13 cellular contexts compared by ENCODE assay signal in genomic region chr1:163035791-163036249, GRCh38. TPM values are rescaled to one million over a fixed set of nuclear protein-coding genes. Genes with fewer than 3 reads are reported as not detected.
DNase-seq lines count a peak whose midpoint lies in the region; ATAC-seq, FAIRE-seq and TF ChIP-seq lines count a peak whose summit lies in the region.
"Had no signal": no experiment of that assay in that cellular context is flagged by ENCODE, and none has a peak within 500 bp of the region (broad histone marks: within the 10 kb centered on the region; RNA-seq: fewer than 3 reads in every experiment).

No MANE protein-coding gene starts in this region.

- no TSS peak for BruUV-seq in IMR-90 (replicated peaks; lab: Mats Ljungman, UMichigan)

- H4K8ac ChIP-seq in IMR-90 (ENCODE audit: low read depth in 2 of 2, low read length in 2 of 2): peak overlapping the region in 1 of 2 experiments; percentile 68; a peak in 3 of 4 replicates

- peak overlapping the region; percentile 85 for H2BK20ac ChIP-seq in IMR-90 (ENCODE audit: low read depth, low read length)

- DNase-seq in BJ (ENCODE audit: low read depth) (peak; percentile 82), IMR-90 (peak; percentile 96), astrocyte (ENCODE audit: low read depth) (peak; percentile 99), left kidney (ENCODE audit: low read depth, low spot score) (peak; percentile 48), NOMO-1 treated with DMSO at 0.1 percent for 48 hours (lab: John Stamatoyannopoulos, UW; ENCODE audit: unreplicated experiment) (no peak), amygdala (lab: John Stamatoyannopoulos, UW) (no peak), H7 (no peak), ecto neural progenitor cell (ENCODE audit: low spot score) (no peak)
- DNase-seq: activated T-cell treated with anti-CD3 and anti-CD28 coated beads, Interleukin-2, amount 50 U/mL, for 72 hours; stimulated activated CD4-positive, alpha-beta T cell treated with anti-CD3 and anti-CD28 coated beads, Interleukin-4, amount 100 ng/mL, for 24 hours; thyroid gland had no signal

- peak overlapping the region; percentile 69 for H2AFZ ChIP-seq in IMR-90 (replicated peaks; ENCODE audit: low read length, poor library complexity)
- no peak overlapping the region for H2AFZ ChIP-seq in astrocyte (ENCODE audit: low read depth, low read length)

- peak overlapping the region; percentile 51; the same call in 1 of the 2 replicates for H3K18ac ChIP-seq in IMR-90 (ENCODE audit: low read depth, low read length)

- ATAC-seq in IMR-90 (ENCODE audit: low read depth): peak; percentile 87
- ATAC-seq: activated T-cell treated with anti-CD3 and anti-CD28 coated beads, Interleukin-2, amount 50 U/mL, for 72 hours had no signal

- peak overlapping the region; percentile 76 for H3K27ac ChIP-seq in IMR-90 (ENCODE audit: insufficient read depth, low read length)
- peak overlapping the region; percentile 91 for H3K27ac ChIP-seq in astrocyte (ENCODE audit: low read depth, low read length)
- H3K27ac ChIP-seq: thyroid gland had no signal

- dilution Hi-C loops in IMR-90 (cut with HindIII; ENCODE audit: low sequenced_read_pairs, unreplicated experiment): no loop called here

- H3K4me2 ChIP-seq in IMR-90 (ENCODE audit: low read depth, low read length) (peak overlapping the region; percentile 78), astrocyte (ENCODE audit: low read length) (peak overlapping the region; percentile 58)

- peak overlapping the region; percentile 90 for H2BK120ac ChIP-seq in IMR-90 (ENCODE audit: low read depth, low read length)

- no peaks in the 10 kb centered on the region for H3K9me3 Mint-ChIP-seq in astrocyte (ENCODE audit: unreplicated experiment)
- H3K9me3 Mint-ChIP-seq: activated T-cell treated with anti-CD3 and anti-CD28 coated beads, Interleukin-2, amount 50 U/mL, for 72 hours; T-helper 1 cell treated with Interleukin-12 subunit alpha and Interleukin-12 subunit beta and Interleukin-4 antibody, amounts not matched to agents 30 μg/mL and 1 μg/mL, for 36 hours had no signal

- H2BK5ac ChIP-seq in IMR-90 (ENCODE audit: low read depth, low read length, poor library complexity, severe bottlenecking): peak overlapping the region; percentile 90

- peak overlapping the region; percentile 49 for H3K56ac ChIP-seq in IMR-90 (ENCODE audit: extremely low read depth, insufficient read depth, low read length)

- POLR2A ChIA-PET in BJ (lab: Charles Lee): no interaction called here
- POLR2A ChIA-PET in IMR-90 (lab: Charles Lee; ENCODE audit: unreplicated experiment): no interaction called here

- peak overlapping the region; percentile 80 for H3K4ac ChIP-seq in IMR-90 (ENCODE audit: low read depth, low read length)

- FAIRE-seq in astrocyte (lab: Jason Lieb, UNC): peak; percentile 98

- peak overlapping the region; percentile 76 for H4K91ac ChIP-seq in IMR-90 (ENCODE audit: insufficient read depth, low read depth, low read length)

- peak overlapping the region; percentile 92 for H3K27ac Mint-ChIP-seq in astrocyte (ENCODE audit: unreplicated experiment)
- H3K27ac Mint-ChIP-seq: activated T-cell treated with anti-CD3 and anti-CD28 coated beads, Interleukin-2, amount 50 U/mL, for 72 hours; T-helper 1 cell treated with Interleukin-12 subunit alpha and Interleukin-12 subunit beta and Interleukin-4 antibody, amounts not matched to agents 30 μg/mL and 1 μg/mL, for 36 hours had no signal

- peaks cover 4% of the 10 kb centered on the region; the same call in 1 of the 2 replicates for H3K9me1 ChIP-seq in IMR-90 (ENCODE audit: insufficient read depth, low read length)

- no peak for TF ChIP-seq POLR2A in IMR-90 (IDR thresholded peaks at IDR 0.05; ENCODE audit: low read depth, low read length)

- H3K79me2 ChIP-seq in astrocyte (ENCODE audit: insufficient read depth, low read length): no peaks in the 10 kb centered on the region

- intact Hi-C loops in IMR-90 (cut with micrococcal nuclease): no loop called here

- no peak overlapping the region for H3K4me3 Mint-ChIP-seq in astrocyte (ENCODE audit: unreplicated experiment)
- H3K4me3 Mint-ChIP-seq: activated T-cell treated with anti-CD3 and anti-CD28 coated beads, Interleukin-2, amount 50 U/mL, for 72 hours; T-helper 1 cell treated with Interleukin-12 subunit alpha and Interleukin-12 subunit beta and Interleukin-4 antibody, amounts not matched to agents 30 μg/mL and 1 μg/mL, for 36 hours had no signal

- TF ChIP-seq RAD21 in IMR-90 (IDR thresholded peaks at IDR 0.05; ENCODE audit: low read length): peak; percentile 20; the same call in 1 of the 2 replicates

- CTCF ChIA-PET in BJ (lab: Yijun Ruan, JAX) (interaction anchor here (1.5 kb wide), 1 partner anchor 93 kb away, joined by 4 read pairs; no protein-coding TSS in a partner anchor), IMR-90 (lab: Yijun Ruan, JAX) (interaction anchor here (1.5 kb wide), 1 partner anchor 9 kb away, joined by 3 read pairs; no protein-coding TSS in a partner anchor)

- H3K36me3 ChIP-seq in BJ (ENCODE audit: control insufficient read depth, insufficient read depth, low read length) (no peaks in the 10 kb centered on the region), IMR-90 (ENCODE audit: control insufficient read depth, insufficient read depth, low read length) (no peaks in the 10 kb centered on the region), astrocyte (ENCODE audit: insufficient read depth, low read length) (no peaks in the 10 kb centered on the region), H7 (replicated peaks; ENCODE audit: control insufficient read depth, insufficient read depth, low read length) (no peaks in the 10 kb centered on the region)
- H3K36me3 ChIP-seq: thyroid gland had no signal

- WGBS in IMR-90 (ENCODE audit: extremely low coverage in 2 of 2, insufficient read length in 1 of 2), 2 experiments: no CpG with 5 or more reads among the region's 2 CpGs

- no peak overlapping the region for H3K9ac ChIP-seq in IMR-90 (ENCODE audit: low read depth, low read length)
- peak overlapping the region; percentile 65 for H3K9ac ChIP-seq in astrocyte (ENCODE audit: low read length)

- no peaks in the 10 kb centered on the region for H3K27me3 Mint-ChIP-seq in astrocyte (ENCODE audit: low read depth, unreplicated experiment)

- H4K5ac ChIP-seq in IMR-90 (ENCODE audit: low read depth, low read length): peak overlapping the region; percentile 1; the same call in 1 of the 2 replicates

- H3K27me3 ChIP-seq in BJ (ENCODE audit: control insufficient read depth, insufficient read depth, low read length): no peaks in the 10 kb centered on the region
- no peaks in the 10 kb centered on the region for H3K27me3 ChIP-seq in IMR-90 (ENCODE audit: control insufficient read depth, insufficient read depth, low read length)
- no peaks in the 10 kb centered on the region for H3K27me3 ChIP-seq in astrocyte (ENCODE audit: insufficient read depth, low read length)
- no peaks in the 10 kb centered on the region for H3K27me3 ChIP-seq in H7 (ENCODE audit: control insufficient read depth, insufficient read depth, low read length)
- H3K27me3 ChIP-seq: thyroid gland had no signal

- H3K9me3 ChIP-seq in IMR-90 (ENCODE audit: control insufficient read depth, insufficient read depth, low read length): no peaks in the 10 kb centered on the region
- no peaks in the 10 kb centered on the region for H3K9me3 ChIP-seq in astrocyte (ENCODE audit: insufficient read depth, low read depth, low read length)
- H3K9me3 ChIP-seq: thyroid gland had no signal

- in situ Hi-C loops in IMR-90 (cut with MboI; ENCODE audit: low sequenced_read_pairs): no loop called here

- H2AK9ac ChIP-seq in IMR-90 (replicated peaks; ENCODE audit: low read depth, low read length, poor library complexity): peak overlapping the region; percentile 89

- H3K36me3 Mint-ChIP-seq in astrocyte (ENCODE audit: low read depth, unreplicated experiment): no peaks in the 10 kb centered on the region

- H3K23ac ChIP-seq in IMR-90 (ENCODE audit: low read depth, low read length): peak overlapping the region; percentile 43; the same call in 1 of the 2 replicates

- H4K20me1 ChIP-seq in IMR-90 (ENCODE audit: insufficient read depth, low read length) (no peaks in the 10 kb centered on the region), astrocyte (ENCODE audit: insufficient read depth, low read length) (no peaks in the 10 kb centered on the region)

- peak overlapping the region; percentile 4; the same call in 1 of the 3 replicates for H2BK15ac ChIP-seq in IMR-90 (ENCODE audit: low read depth, low read length)

- peak overlapping the region; percentile 48; the same call in 1 of the 2 replicates for H2AK5ac ChIP-seq in IMR-90 (ENCODE audit: low read depth, low read length)

- H3K4me1 Mint-ChIP-seq in astrocyte (ENCODE audit: low read depth, unreplicated experiment): peaks cover 41% of the 10 kb centered on the region

- peak overlapping the region; percentile 87 for H3K14ac ChIP-seq in IMR-90 (replicated peaks; ENCODE audit: low read depth, low read length)

- no peaks in the 10 kb centered on the region for H3K79me1 ChIP-seq in IMR-90 (ENCODE audit: low read depth in 1 of 2, low read length in 2 of 2)

- TF ChIP-seq CTCF in BJ (IDR thresholded peaks at IDR 0.05; ENCODE audit: insufficient read depth, low read depth, low read length) (no peak), IMR-90 (conservative IDR thresholded peaks at IDR 0.05; ENCODE audit: low read depth, low read length) (no peak), astrocyte (IDR thresholded peaks at IDR 0.05; ENCODE audit: insufficient read depth, low read depth, low read length) (no peak)

- H3K4me1 ChIP-seq in IMR-90 (ENCODE audit: control insufficient read depth, insufficient read depth, low read length) (peaks cover 3% of the 10 kb centered on the region), astrocyte (ENCODE audit: insufficient read depth, low read length) (peaks cover 16% of the 10 kb centered on the region)
- H3K4me1 ChIP-seq: thyroid gland had no signal

- H3K4me3 ChIP-seq in BJ (ENCODE audit: low read depth, low read length): no peak overlapping the region
- no peak overlapping the region for H3K4me3 ChIP-seq in IMR-90 (ENCODE audit: insufficient read depth, low read depth, low read length)
- H3K4me3 ChIP-seq in astrocyte (ENCODE audit: insufficient read depth, low read depth, low read length): no peak overlapping the region
- H3K4me3 ChIP-seq in H7 (ENCODE audit: insufficient read depth, low read depth, low read length): no peak overlapping the region
- H3K4me3 ChIP-seq: thyroid gland had no signal

TF ChIP-seq in IMR-90, 13 proteins besides CTCF, POLR2A, EP300 and RAD21 (continues in another document):
- TF ChIP-seq RFX5 (IDR thresholded peaks at IDR 0.05; ENCODE audit: low read depth, low read length): no peak

RNA-seq across cellular contexts. Expression of gene RGS4, which starts 33.3 kb away (rescaled TPM):
- polyA plus RNA-seq in BJ (2011; rRNA removed) (25.8 and 26.4 TPM in 2 replicates), IMR-90 (2012; rRNA removed) (201 and 202 TPM in 2 replicates)
- polyA minus RNA-seq in BJ (2011; rRNA and poly(A)+ RNA removed): 7.1 and 10.4 TPM in 2 replicates
- total RNA-seq in IMR-90 (2012; rRNA removed) (538 and 635 TPM in 2 replicates), astrocyte (16.2 and 23.8 TPM in 2 replicates)
- 33.4 and 56.3 TPM in 2 replicates for polyA plus RNA-seq in IMR-90 (2012; cell fraction: cytosol; rRNA removed)
- polyA plus RNA-seq in IMR-90 (2012; cell fraction: nucleus; rRNA removed; ENCODE audit: low replicate concordance): 19.5 and 85.3 TPM in 2 replicates
- total RNA-seq in H7 (2014; rRNA removed; shearing (Covaris generic)): 0.26 and 1.0 TPM in 2 replicates
- total RNA-seq: activated T-cell treated with anti-CD3 and anti-CD28 coated beads, Interleukin-2, amount 50 U/mL, for 72 hours; mononuclear cell had no signal

Comparison
In these comparisons a context has a peak if more than half of its experiments do, and no peak if none do; other contexts are left out.
1. DNase-seq: peak in BJ (single experiment), IMR-90 (single experiment), astrocyte (single experiment) and left kidney (single experiment); none in NOMO-1 treated with DMSO at 0.1 percent for 48 hours (single experiment), amygdala (0 of 56), H7 (single experiment) and ecto neural progenitor cell (single experiment).
2. RNA of gene RGS4, which starts 33.3 kb away (total RNA-seq): 538 to 635 TPM in IMR-90; 16.2 to 23.8 TPM in astrocyte and 0.26 to 1.0 TPM in H7; every median in the first group is over 10 times any median in the second.